ENCODE assay signal across 10 cellular contexts in the genomic region with DNA sequence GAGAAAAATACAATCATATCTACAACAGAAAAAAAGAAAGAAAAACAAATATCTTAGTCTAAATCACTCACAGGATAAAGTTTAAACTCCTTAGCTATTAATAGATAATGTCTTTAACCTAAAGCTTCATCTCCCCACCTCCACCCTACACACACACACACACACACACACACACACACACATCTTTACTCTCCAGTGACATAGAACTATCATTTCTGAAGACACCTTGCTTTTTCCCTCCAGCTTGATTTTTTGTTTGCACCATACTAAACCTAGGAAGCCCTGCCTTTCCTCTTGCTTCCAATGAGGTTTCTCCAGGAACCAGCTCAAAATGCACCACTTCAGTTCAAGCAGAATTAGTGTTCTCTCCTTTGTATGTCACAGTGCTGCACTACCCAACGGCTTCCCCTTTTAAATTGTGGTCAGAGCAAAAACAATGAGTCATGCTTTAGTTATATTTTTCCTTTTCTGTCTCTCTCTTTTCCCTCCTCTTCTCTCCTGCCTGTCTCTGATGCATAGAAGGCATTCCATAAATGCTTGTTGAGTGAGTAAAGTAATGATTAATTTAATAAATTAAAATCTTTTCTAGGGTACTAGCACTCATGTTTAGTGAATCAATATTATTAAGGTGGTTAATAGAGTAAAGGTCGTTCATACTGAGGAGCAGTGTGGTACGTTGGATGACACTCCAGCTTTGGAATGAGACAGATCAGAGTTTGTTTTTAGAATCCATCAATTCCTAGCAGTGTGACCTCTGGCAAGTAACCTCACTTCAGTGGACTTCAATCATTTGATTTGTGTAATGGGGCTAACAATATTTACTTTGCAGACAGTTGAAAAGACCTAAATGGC. TPM values are rescaled to one million over a fixed set of nuclear protein-coding genes. Genes with fewer than 3 reads are reported as not detected.
DNase-seq lines count a peak whose midpoint lies in the region; ATAC-seq, FAIRE-seq and TF ChIP-seq lines count a peak whose summit lies in the region.
"Had no signal": no experiment of that assay in that cellular context is flagged by ENCODE, and none has a peak within 500 bp of the region (broad histone marks: within the 10 kb centered on the region; RNA-seq: fewer than 3 reads in every experiment).

No MANE protein-coding gene starts in this region.

- H3K27ac Mint-ChIP-seq in glutamatergic neuron (ENCODE audit: unreplicated experiment), result no peak overlapping the region

- intact Hi-C loops in gastrocnemius medialis (cut with DNase I; ENCODE audit: low total_unique reads), result no loop called here

- no peak for ATAC-seq in gastrocnemius medialis
- ATAC-seq: K562 had no signal

- H3K9me3 ChIP-seq in gastrocnemius medialis, result no peaks in the 10 kb centered on the region
- H3K9me3 ChIP-seq: lower lobe of right lung had no signal

- no peaks in the 10 kb centered on the region for H3K4me1 ChIP-seq in gastrocnemius medialis
- H3K4me1 ChIP-seq: lower lobe of right lung had no signal

- peaks cover 1% of the 10 kb centered on the region for H3K4me1 Mint-ChIP-seq in glutamatergic neuron (ENCODE audit: low read depth, unreplicated experiment)

- no peaks in the 10 kb centered on the region for H3K27me3 ChIP-seq in gastrocnemius medialis

- H3K4me3 ChIP-seq in fibroblast of the aortic adventitia (ENCODE audit: low read depth, low read length) (no peak overlapping the region), gastrocnemius medialis (no peak overlapping the region)
- H3K4me3 ChIP-seq: K562, lower lobe of right lung had no signal

- H3K36me3 Mint-ChIP-seq in glutamatergic neuron (ENCODE audit: unreplicated experiment), result no peaks in the 10 kb centered on the region

- no peak overlapping the region for H3K4me3 Mint-ChIP-seq in glutamatergic neuron (ENCODE audit: unreplicated experiment)

- H3K36me3 ChIP-seq in gastrocnemius medialis, result no peaks in the 10 kb centered on the region
- H3K36me3 ChIP-seq: lower lobe of right lung had no signal

- in situ Hi-C loops in gastrocnemius medialis (cut with MboI; ENCODE audit: low sequenced_read_pairs in 4 of 4), result no loop called here

- no peaks in the 10 kb centered on the region for H3K27me3 Mint-ChIP-seq in glutamatergic neuron (ENCODE audit: unreplicated experiment)

- H3K27ac ChIP-seq in gastrocnemius medialis, result no peak overlapping the region
- H3K27ac ChIP-seq: lower lobe of right lung had no signal

- no peaks in the 10 kb centered on the region for H3K9me3 Mint-ChIP-seq in glutamatergic neuron (ENCODE audit: unreplicated experiment)

- FAIRE-seq in H54 (lab: Jason Lieb, UNC), result peak; percentile 80
- FAIRE-seq: K562 had no signal

- TF ChIP-seq CTCF in fibroblast of the aortic adventitia (IDR thresholded peaks at IDR 0.05; ENCODE audit: insufficient read depth, low read length), result no peak
- TF ChIP-seq CTCF in gastrocnemius medialis (IDR thresholded peaks at IDR 0.05 in 4 of 5, conservative IDR thresholded peaks at IDR 0.05 in 1 of 5), result no peak
- TF ChIP-seq CTCF in glutamatergic neuron (IDR thresholded peaks at IDR 0.05; ENCODE audit: partially characterized antibody, unreplicated experiment), result no peak

- peak; percentile 89 for DNase-seq in ELR (ENCODE audit: low read depth)
- no peak for DNase-seq in H54 (ENCODE audit: insufficient read length, low spot score)
- DNase-seq in OCI-M1 (lab: John Stamatoyannopoulos, UW), result peak; percentile 88
- peak; percentile 82 for DNase-seq in fibroblast of the aortic adventitia (ENCODE audit: low read depth)
- no peak for DNase-seq in gastrocnemius medialis
- no peak for DNase-seq in glutamatergic neuron
- no peak for DNase-seq in activated CD8-positive, alpha-beta memory T cell treated with anti-CD3 and anti-CD28 coated beads, Interleukin-2, amount 50 U/mL, for 4 hours
- DNase-seq in UCSD-AML1 (lab: John Stamatoyannopoulos, UW; ENCODE audit: unreplicated experiment), result no peak
- DNase-seq: lower lobe of right lung had no signal

- TF ChIP-seq POLR2A in H54 (IDR thresholded peaks at IDR 0.05; ENCODE audit: low read depth, low read length), result no peak
- no peak for TF ChIP-seq POLR2A in gastrocnemius medialis (IDR thresholded peaks at IDR 0.05)

RNA-seq across cellular contexts. Expression of a gene that starts 5.9 kb away (rescaled TPM):
- 0.27 TPM in 1 of 2 replicates, not detected in the other for total RNA-seq in fibroblast of the aortic adventitia (ENCODE audit: low replicate concordance)
- total RNA-seq in gastrocnemius medialis, result under 1 TPM in 1 of 4 donors, not detected in 3; 0.67 TPM
- not detected for total RNA-seq in glutamatergic neuron (ENCODE audit: unreplicated experiment)
- total RNA-seq: K562, lower lobe of right lung had no signal

Comparison
In these comparisons a context has a peak if more than half of its experiments do, and no peak if none do; other contexts are left out.
1. DNase-seq: peak in ELR (single experiment), OCI-M1 (single experiment) and fibroblast of the aortic adventitia (single experiment); none in H54 (single experiment), gastrocnemius medialis (0 of 2), glutamatergic neuron (single experiment), activated CD8-positive, alpha-beta memory T cell treated with anti-CD3 and anti-CD28 coated beads, Interleukin-2, amount 50 U/mL, for 4 hours (single experiment) and UCSD-AML1 (single experiment).